1 cellular context compared by ENCODE assay signal in the genomic region with DNA sequence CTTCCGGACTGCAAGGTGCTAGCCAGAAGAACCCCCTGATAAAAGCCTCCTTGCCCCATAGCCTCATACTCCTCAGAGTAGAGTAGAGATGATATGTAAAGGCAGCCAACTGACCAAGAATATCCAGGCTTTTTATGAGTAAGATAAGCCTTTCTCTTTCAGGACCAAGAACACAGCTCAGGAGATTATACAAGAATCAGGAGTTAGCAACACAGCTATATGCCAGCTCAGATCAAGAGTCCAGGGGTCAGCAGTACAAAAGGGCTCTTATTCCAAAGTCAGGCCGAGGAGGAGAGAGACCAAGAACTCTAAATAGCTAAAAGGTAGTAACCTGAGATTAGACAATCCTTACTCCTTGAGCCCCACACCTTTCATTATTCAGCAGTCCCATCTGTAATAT.
TF ChIP-seq lines count a peak whose summit lies in the region.

No MANE protein-coding gene starts in this region.

TF ChIP-seq in K562, 482 proteins besides CTCF, POLR2A, EP300 and RAD21 (continued from another document):
- no peak for TF ChIP-seq ZNF717 (CRISPR knock-in tag; IDR thresholded peaks at IDR 0.05)
